ENCODE assay signal across 23 cellular contexts in genomic region chr10:96368971-96369370, GRCh38. TPM values are rescaled to one million over a fixed set of nuclear protein-coding genes. Genes with fewer than 3 reads are reported as not detected.
DNase-seq lines count a peak whose midpoint lies in the region; ATAC-seq, FAIRE-seq and TF ChIP-seq lines count a peak whose summit lies in the region.
"Had no signal": no experiment of that assay in that cellular context is flagged by ENCODE, and none has a peak within 500 bp of the region (broad histone marks: within the 10 kb centered on the region; RNA-seq: fewer than 3 reads in every experiment).

No MANE protein-coding gene starts in this region.

- no peak overlapping the region for H3K14ac ChIP-seq in H1 (ENCODE audit: insufficient read length)

- no peak overlapping the region for H2BK120ac ChIP-seq in H1 (replicated peaks; ENCODE audit: low read depth, low read length)

- H3K9me3 ChIP-seq in H1 (ENCODE audit: insufficient read depth in 2 of 2, low read depth in 1 of 2, low read length in 1 of 2) (no peaks in the 10 kb centered on the region), gastroesophageal sphincter (no peaks in the 10 kb centered on the region)

- H2BK20ac ChIP-seq in H1 (ENCODE audit: low read length), result no peak overlapping the region

- TF ChIP-seq CTCF in H1 (IDR thresholded peaks at IDR 0.05; ENCODE audit: control extremely low read depth in 1 of 3, insufficient read depth in 1 of 3, low read depth in 1 of 3, low read length in 3 of 3) (no peak), GM13976 (IDR thresholded peaks at IDR 0.05; ENCODE audit: borderline replicate concordance, control extremely low read depth, extremely low read depth, insufficient read depth, missing control alignments) (no peak), gastroesophageal sphincter (IDR thresholded peaks at IDR 0.05) (no peak)

- POLR2A ChIA-PET in H1 (lab: Charles Lee; ENCODE audit: partially characterized antibody), result no interaction called here

- TF ChIP-seq EP300 in H1 (IDR thresholded peaks at IDR 0.05; ENCODE audit: borderline replicate concordance in 1 of 2, low read depth in 2 of 2, low read length in 2 of 2) (no peak), gastroesophageal sphincter (IDR thresholded peaks at IDR 0.05) (no peak)

- H4K91ac ChIP-seq in H1 (replicated peaks; ENCODE audit: insufficient read length, low read length), result no peak overlapping the region

- no peaks in the 10 kb centered on the region for H3K79me2 ChIP-seq in H1 (ENCODE audit: control insufficient read depth in 1 of 2, insufficient read depth in 2 of 2, low read length in 2 of 2)

- H3K23ac ChIP-seq in H1 (ENCODE audit: insufficient read length), result no peak overlapping the region

- no peaks in the 10 kb centered on the region for H3K23me2 ChIP-seq in H1 (ENCODE audit: low read depth, low read length)

- H2AFZ ChIP-seq in H1 (ENCODE audit: low read length), result no peak overlapping the region
- H2AFZ ChIP-seq: GM23248 had no signal

- H3K56ac ChIP-seq in H1 (replicated peaks; ENCODE audit: insufficient read length, low read depth, low read length), result no peak overlapping the region

- H4K5ac ChIP-seq in H1 (ENCODE audit: insufficient read length, low read depth, low read length), result no peak overlapping the region

- H3K27me3 ChIP-seq in H1 (replicated peaks in 1 of 4; ENCODE audit: control insufficient read depth in 3 of 4, extremely low read depth in 1 of 4, insufficient read depth in 3 of 4, low read length in 3 of 4) (no peaks in the 10 kb centered on the region; a peak in 1 of 7 replicates), gastroesophageal sphincter (no peaks in the 10 kb centered on the region)

- no peak for ATAC-seq in left lobe of liver
- no peak for ATAC-seq in HG03521 (IDR thresholded peaks at IDR 0.05; ENCODE audit: unreplicated experiment)
- no peak for ATAC-seq in gastroesophageal sphincter
- ATAC-seq: HCT116 had no signal

- H4K8ac ChIP-seq in H1 (ENCODE audit: extremely low read depth, insufficient read depth, low read length), result peak overlapping the region; percentile 53; the same call in 1 of the 2 replicates

- no peak overlapping the region for H2BK15ac ChIP-seq in H1 (ENCODE audit: low read length)

- no peaks in the 10 kb centered on the region for H4K20me1 ChIP-seq in H1 (replicated peaks in 1 of 2; ENCODE audit: control insufficient read depth in 1 of 2, insufficient read depth in 2 of 2, low read length in 2 of 2)

- DNase-seq in H1 (ENCODE audit: low read depth in 1 of 2, low spot score in 2 of 2), result no peak
- peak; percentile 29 for DNase-seq in left lobe of liver (ENCODE audit: low spot score)
- DNase-seq in mucosa of gallbladder (ENCODE audit: low spot score), result peak; percentile 57
- no peak for DNase-seq in GM13976 (ENCODE audit: low spot score)
- DNase-seq: C1 segment of cervical spinal cord; Calu3; CD4-positive, alpha-beta memory T cell; COR-L47; DMS53; DMS79 treated with DMSO at 0.1 percent for 48 hours; GF-D8; GM23248; H9 had no signal

- CTCF ChIA-PET in H1 (lab: Charles Lee; ENCODE audit: partially characterized antibody), result interaction anchor here (2.1 to 12.6 kb wide), 5 partner anchors 7 to 142 kb away, joined by 6 to 197 read pairs (median 34); partner anchors contain the start of gene TLL2

- no peak overlapping the region for H2BK5ac ChIP-seq in H1 (ENCODE audit: low read depth, low read length)

- H3K36me3 ChIP-seq in H1 (ENCODE audit: control insufficient read depth in 2 of 4, insufficient read depth in 4 of 4, low read length in 3 of 4), result no peaks in the 10 kb centered on the region
- no peaks in the 10 kb centered on the region for H3K36me3 ChIP-seq in gastroesophageal sphincter

- peaks cover 0 to 2% (median 0%) of the 10 kb centered on the region in 4 experiments; a peak in 3 of 7 replicates for H3K4me1 ChIP-seq in H1 (replicated peaks in 1 of 4; ENCODE audit: control insufficient read depth in 3 of 4, insufficient read depth in 4 of 4, low read length in 3 of 4)
- peaks cover 0 to 17% (median 0%) of the 10 kb centered on the region in 3 donors for H3K4me1 ChIP-seq in gastroesophageal sphincter

- H3K18ac ChIP-seq in H1 (ENCODE audit: extremely low read depth, low read length), result no peak overlapping the region

- H2AK5ac ChIP-seq in H1 (ENCODE audit: low read depth, low read length), result no peak overlapping the region

- H3K4me2 ChIP-seq in H1 (ENCODE audit: insufficient read depth in 1 of 2, low read depth in 2 of 2, low read length in 2 of 2), result no peak overlapping the region

- H3K79me1 ChIP-seq in H1 (ENCODE audit: low read depth, low read length), result no peaks in the 10 kb centered on the region

- H2BK12ac ChIP-seq in H1 (ENCODE audit: low read depth, low read length), result no peak overlapping the region

- no peak overlapping the region for H3K4ac ChIP-seq in H1 (replicated peaks; ENCODE audit: insufficient read length, low read depth, low read length)

- no peak overlapping the region for H3K4me3 ChIP-seq in H1 (ENCODE audit: extremely low read depth in 1 of 4, insufficient read depth in 2 of 4, low read depth in 3 of 4, low read length in 4 of 4)
- no peak overlapping the region for H3K4me3 ChIP-seq in gastroesophageal sphincter
- H3K4me3 ChIP-seq: GM23248 had no signal

- WGBS in H1 (ENCODE audit: extremely low coverage in 1 of 2, insufficient coverage in 1 of 2, insufficient read length in 1 of 2, insufficient replicate concordance in 2 of 2, low coverage in 1 of 2, low lambda C conversion rate in 2 of 2, missing lambda C conversion rate in 1 of 2), 2 experiments, result 96% methylated on average over 5 of the region's 5 CpGs; no CpG with 5 or more reads in 1 of the 2 experiments
- WGBS in gastroesophageal sphincter (ENCODE audit: low coverage in 1 of 2), 2 donors, result 79 to 84% methylated on average over 4 of the region's 5 CpGs

- FAIRE-seq in H1 (lab: Jason Lieb, UNC), result no peak
- FAIRE-seq: GM12891 had no signal

- in situ Hi-C loops in GM13976 (cut with MboI; ENCODE audit: low sequenced_read_pairs, unreplicated experiment), result no loop called here

- no peak for TF ChIP-seq RAD21 in H1 (IDR thresholded peaks at IDR 0.05 in 1 of 2, conservative IDR thresholded peaks at IDR 0.05 in 1 of 2; ENCODE audit: low read depth in 2 of 2, low read length in 2 of 2)

- H3K9ac ChIP-seq in H1 (replicated peaks in 1 of 4; ENCODE audit: extremely low read depth in 1 of 4, low read depth in 3 of 4, low read length in 3 of 4), result no peak overlapping the region
- H3K9ac ChIP-seq: GM23248 had no signal

- no peak overlapping the region for H3K27ac ChIP-seq in H1 (ENCODE audit: low read depth, low read length)
- no peak overlapping the region for H3K27ac ChIP-seq in gastroesophageal sphincter
- H3K27ac ChIP-seq: GM23248 had no signal

- TF ChIP-seq POLR2A in H1 (IDR thresholded peaks at IDR 0.05; ENCODE audit: control extremely low read depth in 1 of 2, low read depth in 2 of 2, low read length in 2 of 2) (no peak), gastroesophageal sphincter (IDR thresholded peaks at IDR 0.05) (no peak)

TF ChIP-seq in H1, 55 proteins besides CTCF, POLR2A, EP300 and RAD21 (continues in another document):
- no peak for TF ChIP-seq SP2 (IDR thresholded peaks at IDR 0.05; ENCODE audit: low read length)
- TF ChIP-seq SIRT6 (IDR thresholded peaks at IDR 0.05; ENCODE audit: low read length), result no peak
- TF ChIP-seq BRCA1 (IDR thresholded peaks at IDR 0.05; ENCODE audit: low read depth, low read length), result no peak
- TF ChIP-seq RNF2 (IDR thresholded peaks at IDR 0.05; ENCODE audit: borderline replicate concordance, low read depth, low read length, missing control alignments, poor library complexity, severe bottlenecking), result no peak
- no peak for TF ChIP-seq EGR1 (IDR thresholded peaks at IDR 0.05; ENCODE audit: borderline replicate concordance, low read depth, low read length)
- TF ChIP-seq ATF3 (IDR thresholded peaks at IDR 0.05; ENCODE audit: insufficient read depth, low read depth, low read length), result no peak
- TF ChIP-seq GABPA (IDR thresholded peaks at IDR 0.05; ENCODE audit: borderline replicate concordance, insufficient read depth, low read length), result no peak
- no peak for TF ChIP-seq MAFK (IDR thresholded peaks at IDR 0.05; ENCODE audit: low read depth, low read length)
- TF ChIP-seq NRF1 (IDR thresholded peaks at IDR 0.05; ENCODE audit: low read depth, low read length), result no peak
- no peak for TF ChIP-seq BACH1 (IDR thresholded peaks at IDR 0.05; ENCODE audit: low read length)
- TF ChIP-seq FOSL1 (IDR thresholded peaks at IDR 0.05; ENCODE audit: insufficient read depth, low read depth, low read length), result no peak
- no peak for TF ChIP-seq SRF (IDR thresholded peaks at IDR 0.05; ENCODE audit: low read depth, low read length)
- no peak for TF ChIP-seq TEAD4 (IDR thresholded peaks at IDR 0.05; ENCODE audit: low read depth, low read length)
- TF ChIP-seq JUN (IDR thresholded peaks at IDR 0.05; ENCODE audit: low read depth, low read length), result no peak
- no peak for TF ChIP-seq KDM5A (IDR thresholded peaks at IDR 0.05; ENCODE audit: low read length)
- TF ChIP-seq KDM1A (IDR thresholded peaks at IDR 0.05; ENCODE audit: borderline replicate concordance, low read length), result no peak
- no peak for TF ChIP-seq EZH2 (IDR thresholded peaks at IDR 0.05; ENCODE audit: low read depth, low read length, severe bottlenecking)
- TF ChIP-seq JUND (IDR thresholded peaks at IDR 0.05; ENCODE audit: low read length), result no peak
- no peak for TF ChIP-seq SP1 (IDR thresholded peaks at IDR 0.05; ENCODE audit: low read depth, low read length)

RNA-seq across cellular contexts. Expression of gene OPALIN, which starts 10.2 kb away (rescaled TPM):
- total RNA-seq in H1 (2021; fragmentation: NEBNext Ultra II Directional; extraction: Animal tissue kit (Norgen Biotek cat#: 25700)), result not detected in 2 replicates
- 0.03 TPM in 1 of 2 replicates, not detected in the other for polyA plus RNA-seq in H1 (2011; rRNA removed)
- not detected for polyA plus RNA-seq in H1 (2011; cell fraction: cytosol; rRNA removed)
- not detected for polyA plus RNA-seq in H1 (2011; cell fraction: nucleus; rRNA removed)
- not detected in 4 replicates for polyA plus RNA-seq in H1 (2012, experiment 1 of 2)
- not detected for polyA plus RNA-seq in H1 (2012, experiment 2 of 2)
- 0.06 TPM for polyA plus RNA-seq in H1 (2013, experiment 1 of 2)
- 0.06 TPM for polyA plus RNA-seq in H1 (2013, experiment 2 of 2)
- polyA minus RNA-seq in H1 (2011; rRNA and poly(A)+ RNA removed), result not detected in 2 replicates
- not detected for polyA minus RNA-seq in H1 (2011; cell fraction: cytosol; rRNA and poly(A)+ RNA removed)
- not detected for polyA minus RNA-seq in H1 (2011; cell fraction: nucleus; rRNA and poly(A)+ RNA removed)
- total RNA-seq in left lobe of liver (not detected), mucosa of gallbladder (not detected), gastroesophageal sphincter (not detected)
- total RNA-seq: A172; A673; Calu3; CD4-positive, alpha-beta memory T cell; Daoy; G401; GM23248; H4; H9 had no signal
- polyA plus RNA-seq: BJ; CD4-positive, alpha-beta memory T cell; GM23248 had no signal

Comparison
In these comparisons a context has a peak if more than half of its experiments do, and no peak if none do; other contexts are left out.
1. DNase-seq: peak in left lobe of liver (single experiment) and mucosa of gallbladder (single experiment); none in H1 (0 of 2) and GM13976 (single experiment).